27 cellular contexts compared by ENCODE assay signal in the genomic region with DNA sequence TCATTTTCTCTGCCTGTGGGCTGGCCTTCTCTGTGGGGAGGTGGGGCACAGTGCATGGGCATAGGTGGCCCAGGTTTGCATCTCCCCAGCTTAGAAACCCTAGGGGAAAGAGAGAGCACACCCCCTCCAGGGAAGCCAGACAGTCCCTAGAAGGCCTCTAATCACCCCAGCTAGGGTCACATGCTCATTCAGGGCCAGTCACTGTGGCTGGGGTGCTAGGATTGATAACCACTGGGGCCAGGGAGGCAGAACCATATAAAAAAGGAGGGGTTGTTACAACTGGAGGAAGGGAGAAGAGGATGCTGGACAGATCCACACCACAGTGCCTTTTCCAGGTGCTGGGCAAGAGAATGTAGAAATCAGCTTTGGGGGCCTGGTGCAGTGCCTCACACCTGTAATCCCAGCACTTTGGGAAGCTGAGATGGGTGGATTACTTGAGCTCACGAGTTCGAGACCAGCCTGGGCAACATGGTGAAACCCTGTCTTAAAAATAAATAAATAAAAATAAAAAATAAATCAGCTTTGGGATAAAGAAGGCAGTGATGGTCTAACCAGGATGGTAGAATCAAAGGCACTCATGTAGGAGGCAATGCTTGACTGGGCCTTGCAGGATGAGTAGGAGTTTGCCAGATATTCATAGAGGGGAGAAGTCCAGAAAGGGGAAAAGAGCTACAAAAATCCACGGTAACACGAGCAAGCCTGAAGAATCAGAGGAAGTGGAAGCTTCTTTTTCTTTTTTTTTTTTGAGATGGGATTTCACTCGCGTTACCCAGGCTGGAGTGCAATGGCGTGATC. TPM values are rescaled to one million over a fixed set of nuclear protein-coding genes. Genes with fewer than 3 reads are reported as not detected.
"Had no signal": no experiment of that assay in that cellular context is flagged by ENCODE, and none has a peak within 500 bp of the region (broad histone marks: within the 10 kb centered on the region; RNA-seq: fewer than 3 reads in every experiment).

No MANE protein-coding gene starts in this region.

- H3K36me3 Mint-ChIP-seq: activated CD4-positive, alpha-beta memory T cell treated with anti-CD3 and anti-CD28 coated beads for 36 hours; activated naive CD4-positive, alpha-beta T cell treated with anti-CD3 and anti-CD28 coated beads, Interleukin-2, amount 10 ng/mL, durations not matched to agents 7 days and 5 days; naive thymus-derived CD8-positive, alpha-beta T cell had no signal

- H3K9me3 ChIP-seq: left lung, psoas muscle, thoracic aorta had no signal

- H3K27ac ChIP-seq: left lung, psoas muscle had no signal

- H3K4me1 Mint-ChIP-seq: activated naive CD4-positive, alpha-beta T cell treated with anti-CD3 and anti-CD28 coated beads, Interleukin-2, amount 10 ng/mL, durations not matched to agents 7 days and 5 days; naive thymus-derived CD8-positive, alpha-beta T cell had no signal

- H3K4me3 Mint-ChIP-seq: activated CD4-positive, alpha-beta memory T cell treated with anti-CD3 and anti-CD28 coated beads for 36 hours; activated naive CD4-positive, alpha-beta T cell treated with anti-CD3 and anti-CD28 coated beads, Interleukin-2, amount 10 ng/mL, durations not matched to agents 7 days and 5 days; activated T-cell treated with anti-CD3 and anti-CD28 coated beads, Interleukin-2, amount 50 U/mL, for 72 hours; endodermal cell; naive thymus-derived CD8-positive, alpha-beta T cell had no signal

- H3K36me3 ChIP-seq: left lung had no signal

- DNase-seq: activated CD4-positive, alpha-beta memory T cell treated with anti-CD3 and anti-CD28 coated beads for 36 hours; activated CD4-positive, alpha-beta T cell treated with anti-CD3 and anti-CD28 coated beads for 48 hours; activated effector memory CD4-positive, alpha-beta T cell treated with Interleukin-2 at 50 U/mL for 16 hours; activated naive CD4-positive, alpha-beta T cell treated with anti-CD3 and anti-CD28 coated beads, Interleukin-2, amount 10 ng/mL, durations not matched to agents 7 days and 5 days; activated T-cell treated with anti-CD3 and anti-CD28 coated beads, Interleukin-2, amount 50 U/mL, for 72 hours; amygdala; cerebellar nuclear complex; cortex of kidney; endodermal cell; foreskin fibroblast; hippocampal formation; kidney glomerular epithelial cell; left lung; naive thymus-derived CD8-positive, alpha-beta T cell; psoas muscle; right cardiac atrium; stimulated activated CD4-positive, alpha-beta T cell treated with anti-CD3 and anti-CD28 coated beads, Interleukin-4, amount 100 ng/mL, for 24 hours; stimulated activated naive CD4-positive, alpha-beta T cell treated with Interleukin-2 at 50 U/mL for 16 hours had no signal

- ATAC-seq: activated T-cell treated with anti-CD3 and anti-CD28 coated beads, Interleukin-2, amount 50 U/mL, for 72 hours; left lung; naive thymus-derived CD8-positive, alpha-beta T cell; psoas muscle; right cardiac atrium had no signal

- H3K27me3 Mint-ChIP-seq: activated CD4-positive, alpha-beta memory T cell treated with anti-CD3 and anti-CD28 coated beads for 36 hours had no signal

- H3K27me3 ChIP-seq: left lung had no signal

- H3K27ac Mint-ChIP-seq: activated CD4-positive, alpha-beta memory T cell treated with anti-CD3 and anti-CD28 coated beads for 36 hours; activated naive CD4-positive, alpha-beta T cell treated with anti-CD3 and anti-CD28 coated beads, Interleukin-2, amount 10 ng/mL, durations not matched to agents 7 days and 5 days; activated T-cell treated with anti-CD3 and anti-CD28 coated beads, Interleukin-2, amount 50 U/mL, for 72 hours; endodermal cell; naive thymus-derived CD8-positive, alpha-beta T cell had no signal

- H3K9me3 Mint-ChIP-seq: activated CD4-positive, alpha-beta memory T cell treated with anti-CD3 and anti-CD28 coated beads for 36 hours; activated naive CD4-positive, alpha-beta T cell treated with anti-CD3 and anti-CD28 coated beads, Interleukin-2, amount 10 ng/mL, durations not matched to agents 7 days and 5 days; activated T-cell treated with anti-CD3 and anti-CD28 coated beads, Interleukin-2, amount 50 U/mL, for 72 hours had no signal

- H3K4me3 ChIP-seq: left lung, lung, psoas muscle, thoracic aorta had no signal

- H3K4me1 ChIP-seq: left lung, psoas muscle had no signal

RNA-seq across cellular contexts. Expression of gene FBLIM1, which starts 19.5 kb away (rescaled TPM):
- total RNA-seq: activated T-cell treated with anti-CD3 and anti-CD28 coated beads, Interleukin-2, amount 50 U/mL, for 72 hours; naive thymus-derived CD8-positive, alpha-beta T cell; T-helper 2 cell treated with Interferon-gamma antibody and Interleukin-4, amounts not matched to agents 100 ng/mL and 5 ng/mL, for 36 hours had no signal

RNA-seq across cellular contexts. Expression of gene TMEM82, which starts 35.8 kb away (rescaled TPM):
- total RNA-seq: activated CD4-positive, alpha-beta memory T cell treated with anti-CD3 and anti-CD28 coated beads for 36 hours; epithelial cell of proximal tubule; fibroblast of lung; glomerular endothelial cell; left lung; lung; mesenteric fat pad; naive thymus-derived CD8-positive, alpha-beta T cell; osteoblast; psoas muscle; right cardiac atrium; T-helper 2 cell treated with Interferon-gamma antibody and Interleukin-4, amounts not matched to agents 100 ng/mL and 5 ng/mL, for 36 hours; thoracic aorta; ureter had no signal
